ENCODE assay signal across 7 cellular contexts in genomic region chr1:235648407-235648907, GRCh38. TPM values are rescaled to one million over a fixed set of nuclear protein-coding genes. Genes with fewer than 3 reads are reported as not detected.
DNase-seq lines count a peak whose midpoint lies in the region; ATAC-seq and TF ChIP-seq lines count a peak whose summit lies in the region.

No MANE protein-coding gene starts in this region.

- H3K4me2 ChIP-seq in GM23338, result peak overlapping the region; percentile 97

- no peaks in the 10 kb centered on the region; the same call in 2 of the 3 replicates for H3K36me3 Mint-ChIP-seq in GM23338 (ENCODE audit: low read depth)
- H3K36me3 Mint-ChIP-seq in chondrocyte (ENCODE audit: low read depth), result peaks cover 2% of the 10 kb centered on the region
- no peaks in the 10 kb centered on the region for H3K36me3 Mint-ChIP-seq in natural killer cell treated with Interleukin-12 subunit alpha and Interleukin-12 subunit beta and Interleukin-15 and Interleukin-18, amount 100 ng/mL, for 72 hours

- H3K27me3 Mint-ChIP-seq in GM23338 (ENCODE audit: insufficient read depth, low read depth, poor library complexity) (peaks cover 34% of the 10 kb centered on the region), chondrocyte (ENCODE audit: low read depth) (peaks cover 44% of the 10 kb centered on the region)
- peaks cover 48 to 59% of the 10 kb centered on the region in 2 donors for H3K27me3 Mint-ChIP-seq in natural killer cell treated with Interleukin-12 subunit alpha and Interleukin-12 subunit beta and Interleukin-15 and Interleukin-18, amount 100 ng/mL, for 72 hours

- H2AFZ ChIP-seq in GM23338, result peak overlapping the region; percentile 82

- H3K36me3 ChIP-seq in GM23338 (ENCODE audit: insufficient read depth), result no peaks in the 10 kb centered on the region

- H3K4me1 ChIP-seq in GM23338 (ENCODE audit: insufficient read depth), result peaks cover 33% of the 10 kb centered on the region

- H3K9me3 Mint-ChIP-seq in GM23338, result no peaks in the 10 kb centered on the region
- no peaks in the 10 kb centered on the region for H3K9me3 Mint-ChIP-seq in chondrocyte (ENCODE audit: low read depth)
- no peaks in the 10 kb centered on the region for H3K9me3 Mint-ChIP-seq in natural killer cell treated with Interleukin-12 subunit alpha and Interleukin-12 subunit beta and Interleukin-15 and Interleukin-18, amount 100 ng/mL, for 72 hours

- H3K4me3 Mint-ChIP-seq in GM23338 (peak overlapping the region; percentile 87), chondrocyte (ENCODE audit: unreplicated experiment) (peak overlapping the region; percentile 80)
- peak overlapping the region; percentile 80 for H3K4me3 Mint-ChIP-seq in natural killer cell treated with Interleukin-12 subunit alpha and Interleukin-12 subunit beta and Interleukin-15 and Interleukin-18, amount 100 ng/mL, for 72 hours

- peak overlapping the region; percentile 82; the same call in 1 of the 2 replicates for H3K27ac Mint-ChIP-seq in GM23338
- no peak overlapping the region for H3K27ac Mint-ChIP-seq in chondrocyte (ENCODE audit: unreplicated experiment)
- H3K27ac Mint-ChIP-seq in natural killer cell treated with Interleukin-12 subunit alpha and Interleukin-12 subunit beta and Interleukin-15 and Interleukin-18, amount 100 ng/mL, for 72 hours, result no peak overlapping the region

- peaks cover 51% of the 10 kb centered on the region for H3K79me2 ChIP-seq in GM23338 (replicated peaks; ENCODE audit: insufficient read depth)

- peaks cover 19% of the 10 kb centered on the region for H3K27me3 ChIP-seq in GM23338 (ENCODE audit: insufficient read depth)

- peak overlapping the region; percentile 86 for H3K4me3 ChIP-seq in GM23338

- peaks cover 3% of the 10 kb centered on the region; the same call in 1 of the 2 replicates for H3K9me2 ChIP-seq in GM23338 (ENCODE audit: insufficient read depth)

- peak overlapping the region; percentile 57; the same call in 1 of the 2 replicates for H3K27ac ChIP-seq in GM23338 (ENCODE audit: low read depth)

- peak; percentile 10 for ATAC-seq in GM23338
- ATAC-seq in natural killer cell treated with Interleukin-12 subunit alpha and Interleukin-12 subunit beta and Interleukin-15 and Interleukin-18, amount 100 ng/mL, for 72 hours, result no peak
- ATAC-seq in HG03521 (IDR thresholded peaks at IDR 0.05; ENCODE audit: unreplicated experiment), result no peak
- ATAC-seq in GM21825 (IDR thresholded peaks at IDR 0.05; ENCODE audit: unreplicated experiment), result no peak
- ATAC-seq in GM18909 (IDR thresholded peaks at IDR 0.05; ENCODE audit: poor library complexity, unreplicated experiment), result no peak

- no peak for TF ChIP-seq CTCF in GM23338 (conservative IDR thresholded peaks at IDR 0.05; ENCODE audit: low read depth in 2 of 2)
- TF ChIP-seq CTCF in chondrocyte (IDR thresholded peaks at IDR 0.05), result no peak

- peaks cover 8% of the 10 kb centered on the region; the same call in 1 of the 2 replicates for H4K20me1 ChIP-seq in GM23338 (replicated peaks; ENCODE audit: insufficient read depth)

- DNase-seq in GM23338 (ENCODE audit: low spot score) (peak; percentile 61), NCI-H2171 treated with DMSO at 0.1 percent for 48 hours (lab: John Stamatoyannopoulos, UW) (peak; percentile 81), chondrocyte (ENCODE audit: low spot score) (no peak)
- no peak for DNase-seq in natural killer cell treated with Interleukin-12 subunit alpha and Interleukin-12 subunit beta and Interleukin-15 and Interleukin-18, amount 100 ng/mL, for 72 hours (ENCODE audit: low spot score)

- H3F3A ChIP-seq in GM23338 (replicated peaks; ENCODE audit: low read depth), result no peaks in the 10 kb centered on the region; the same call in 1 of the 2 replicates

- H3K4me1 Mint-ChIP-seq in GM23338, result peaks cover 51% of the 10 kb centered on the region
- H3K4me1 Mint-ChIP-seq in chondrocyte (ENCODE audit: low read depth), result peaks cover 15% of the 10 kb centered on the region
- H3K4me1 Mint-ChIP-seq in natural killer cell treated with Interleukin-12 subunit alpha and Interleukin-12 subunit beta and Interleukin-15 and Interleukin-18, amount 100 ng/mL, for 72 hours (ENCODE audit: low read depth in 2 of 2), result peaks cover 15 to 16% of the 10 kb centered on the region in 2 donors

TF ChIP-seq in GM23338, 12 proteins besides CTCF, POLR2A, EP300 and RAD21 (continues in another document):
- TF ChIP-seq JUNB (IDR thresholded peaks at IDR 0.05; ENCODE audit: unreplicated experiment) (no peak), REST (IDR thresholded peaks at IDR 0.05; ENCODE audit: unreplicated experiment) (no peak)

RNA-seq across cellular contexts. Expression of gene GNG4, which starts 1.1 kb away (rescaled TPM):
- 49.2 and 53.5 TPM in 2 replicates for total RNA-seq in GM23338 (2014; rRNA removed; shearing (Covaris generic))
- polyA plus RNA-seq in GM23338 (2016; fragmentation: Nextera tagmentation; extraction: Ambion mirVana), result 37.9 and 40.2 TPM in 2 replicates
- total RNA-seq in chondrocyte, result 0.19 to 0.60 TPM (median 0.38 TPM) in 3 replicates
- total RNA-seq in natural killer cell treated with Interleukin-12 subunit alpha and Interleukin-12 subunit beta and Interleukin-15 and Interleukin-18, amount 100 ng/mL, for 72 hours, result under 1 TPM in 1 of 2 donors, not detected in 1; 0.19 TPM

Comparison
In these comparisons a context has a peak if more than half of its experiments do, and no peak if none do; other contexts are left out.
1. DNase-seq: peak in GM23338 (single experiment) and NCI-H2171 treated with DMSO at 0.1 percent for 48 hours (single experiment); none in chondrocyte (single experiment) and natural killer cell treated with Interleukin-12 subunit alpha and Interleukin-12 subunit beta and Interleukin-15 and Interleukin-18, amount 100 ng/mL, for 72 hours (single experiment).
2. RNA of gene GNG4, which starts 1.1 kb away (total RNA-seq): 49.2 to 53.5 TPM in GM23338; 0.19 to 0.60 TPM in chondrocyte and 0.19 TPM in natural killer cell treated with Interleukin-12 subunit alpha and Interleukin-12 subunit beta and Interleukin-15 and Interleukin-18, amount 100 ng/mL, for 72 hours; every median in the first group is over 10 times any median in the second.
3. Peak in every context shown above with its lines, with median percentiles within 50 percentile points of each other: H3K4me3 Mint-ChIP-seq.